10 cellular contexts compared by ENCODE assay signal in genomic region chr17:17808706-17809432, GRCh38. TPM values are rescaled to one million over a fixed set of nuclear protein-coding genes. Genes with fewer than 3 reads are reported as not detected.
DNase-seq lines count a peak whose midpoint lies in the region; ATAC-seq and TF ChIP-seq lines count a peak whose summit lies in the region.
"Had no signal": no experiment of that assay in that cellular context is flagged by ENCODE, and none has a peak within 500 bp of the region (broad histone marks: within the 10 kb centered on the region; RNA-seq: fewer than 3 reads in every experiment).

No MANE protein-coding gene starts in this region.

- H3K36me3 Mint-ChIP-seq in HFFc6 (ENCODE audit: low read depth): peaks cover 17% of the 10 kb centered on the region
- peaks cover 28% of the 10 kb centered on the region for H3K36me3 Mint-ChIP-seq in activated T-helper 17 cell treated with anti-CD3 and anti-CD28 coated beads, Interleukin-2, amount 50 U/mL, for 72 hours (ENCODE audit: low read depth)

- no peaks in the 10 kb centered on the region for H3K27me3 ChIP-seq in mesendoderm (ENCODE audit: insufficient read depth, low read length, poor library complexity)
- no peaks in the 10 kb centered on the region for H3K27me3 ChIP-seq in Karpas-422 (ENCODE audit: low read length)
- H3K27me3 ChIP-seq: pancreas had no signal

- H3K4ac ChIP-seq in mesendoderm (ENCODE audit: low read depth, low read length): no peak overlapping the region

- H3K27ac ChIP-seq in mesendoderm (ENCODE audit: low read depth, low read length) (no peak overlapping the region), Karpas-422 (ENCODE audit: low read length) (no peak overlapping the region)
- H3K27ac ChIP-seq: pancreas had no signal

- TF ChIP-seq CTCF in GM10266 (IDR thresholded peaks at IDR 0.05; ENCODE audit: control insufficient read depth, insufficient read depth, low read depth, missing control alignments) (no peak), HFFc6 (IDR thresholded peaks at IDR 0.05) (no peak)

- H3K9me3 ChIP-seq in Karpas-422 (ENCODE audit: low read length): no peaks in the 10 kb centered on the region
- H3K9me3 ChIP-seq: pancreas had no signal

- H2BK15ac ChIP-seq in mesendoderm (replicated peaks; ENCODE audit: low read depth): no peak overlapping the region

- no peak overlapping the region for H3K23ac ChIP-seq in mesendoderm (ENCODE audit: low read length)

- no peak overlapping the region for H3K4me3 Mint-ChIP-seq in HFFc6
- no peak overlapping the region for H3K4me3 Mint-ChIP-seq in activated T-helper 17 cell treated with anti-CD3 and anti-CD28 coated beads, Interleukin-2, amount 50 U/mL, for 72 hours

- H3K27ac Mint-ChIP-seq in HFFc6: no peak overlapping the region
- H3K27ac Mint-ChIP-seq in activated T-helper 17 cell treated with anti-CD3 and anti-CD28 coated beads, Interleukin-2, amount 50 U/mL, for 72 hours: no peak overlapping the region

- no peak overlapping the region for H2BK5ac ChIP-seq in mesendoderm (ENCODE audit: low read length)

- no peaks in the 10 kb centered on the region for H3K79me1 ChIP-seq in mesendoderm (ENCODE audit: low read length)

- peaks cover 19% of the 10 kb centered on the region for H3K27me3 Mint-ChIP-seq in HFFc6 (ENCODE audit: insufficient read depth)
- H3K27me3 Mint-ChIP-seq in activated T-helper 17 cell treated with anti-CD3 and anti-CD28 coated beads, Interleukin-2, amount 50 U/mL, for 72 hours: no peaks in the 10 kb centered on the region

- H4K5ac ChIP-seq in mesendoderm (ENCODE audit: low read length): no peak overlapping the region

- no peak overlapping the region for H3K4me3 ChIP-seq in mesendoderm (ENCODE audit: low read length)
- no peak overlapping the region for H3K4me3 ChIP-seq in Karpas-422 (ENCODE audit: low read length)
- H3K4me3 ChIP-seq: pancreas had no signal

- peak overlapping the region; percentile 34 for H3K56ac ChIP-seq in mesendoderm (ENCODE audit: low read length)

- H4K8ac ChIP-seq in mesendoderm (ENCODE audit: low read depth, low read length): no peak overlapping the region

- no peaks in the 10 kb centered on the region for H3K79me2 ChIP-seq in mesendoderm (ENCODE audit: control insufficient read depth, insufficient read depth, low read length)
- H3K79me2 ChIP-seq in Karpas-422 (ENCODE audit: low read length): no peaks in the 10 kb centered on the region

- H3K4me1 ChIP-seq in mesendoderm (ENCODE audit: control insufficient read depth, low read depth, low read length) (peaks cover 7% of the 10 kb centered on the region), Karpas-422 (ENCODE audit: low read length) (peaks cover 20% of the 10 kb centered on the region)
- H3K4me1 ChIP-seq: pancreas had no signal

- H3K9me3 Mint-ChIP-seq in HFFc6: no peaks in the 10 kb centered on the region
- no peaks in the 10 kb centered on the region for H3K9me3 Mint-ChIP-seq in activated T-helper 17 cell treated with anti-CD3 and anti-CD28 coated beads, Interleukin-2, amount 50 U/mL, for 72 hours

- H4K20me1 ChIP-seq in Karpas-422 (ENCODE audit: insufficient read depth, low read depth, low read length): no peaks in the 10 kb centered on the region

- no peak overlapping the region for H2BK120ac ChIP-seq in mesendoderm (ENCODE audit: low read depth, low read length)

- H2AK5ac ChIP-seq in mesendoderm (ENCODE audit: low read length): no peak overlapping the region

- H3K36me3 ChIP-seq in mesendoderm (ENCODE audit: control insufficient read depth, insufficient read depth, low read length): no peaks in the 10 kb centered on the region
- peaks cover 13% of the 10 kb centered on the region for H3K36me3 ChIP-seq in Karpas-422 (ENCODE audit: insufficient read depth, low read length)

- H3K4me2 ChIP-seq in mesendoderm (ENCODE audit: low read length): no peak overlapping the region
- no peak overlapping the region for H3K4me2 ChIP-seq in Karpas-422 (ENCODE audit: low read depth, low read length, poor library complexity, severe bottlenecking)

- no peaks in the 10 kb centered on the region for H3K9me2 ChIP-seq in Karpas-422 (replicated peaks; ENCODE audit: insufficient read depth, low read length)

- H2AFZ ChIP-seq in Karpas-422 (ENCODE audit: low read length): no peak overlapping the region

- WGBS in mesendoderm (ENCODE audit: extremely low coverage, insufficient coverage, low lambda C conversion rate): no CpG with 5 or more reads among the region's 15 CpGs

- peak overlapping the region; percentile 15 for H3K18ac ChIP-seq in mesendoderm (ENCODE audit: low read length)

- H3K4me1 Mint-ChIP-seq in HFFc6 (ENCODE audit: low read depth): peaks cover 6% of the 10 kb centered on the region; the same call in 1 of the 2 replicates
- H3K4me1 Mint-ChIP-seq in activated T-helper 17 cell treated with anti-CD3 and anti-CD28 coated beads, Interleukin-2, amount 50 U/mL, for 72 hours: no peaks in the 10 kb centered on the region

- peak; percentile 88 for DNase-seq in GM10266 (ENCODE audit: extremely low spot score)
- DNase-seq in HFFc6: peak; percentile 15
- DNase-seq in mesendoderm: peak; percentile 51
- DNase-seq in AG08395 (ENCODE audit: low spot score): no peak
- DNase-seq in occipital lobe (lab: John Stamatoyannopoulos, UW): no peak
- DNase-seq in NCI-H82 treated with DMSO at 0.1 percent for 48 hours (lab: John Stamatoyannopoulos, UW; ENCODE audit: unreplicated experiment): no peak
- DNase-seq in Karpas-422: no peak
- DNase-seq: activated CD8-positive, alpha-beta memory T cell treated with anti-CD3 and anti-CD28 coated beads, Interleukin-2, amount 50 U/mL, for 4 hours had no signal

- H3K9ac ChIP-seq in mesendoderm (ENCODE audit: low read length): peak overlapping the region; percentile 34
- no peak overlapping the region for H3K9ac ChIP-seq in Karpas-422 (ENCODE audit: low read length)

- peak; percentile 19 for ATAC-seq in activated T-helper 17 cell treated with anti-CD3 and anti-CD28 coated beads, Interleukin-2, amount 50 U/mL, for 72 hours (replicated peaks)
- ATAC-seq: pancreas had no signal

RNA-seq across cellular contexts. Expression of gene SREBF1, which starts 27.9 kb away (rescaled TPM):
- total RNA-seq in HFFc6 (2021; fragmentation: NEBNext Ultra II Directional; extraction: Animal tissue kit (Norgen Biotek cat#: 25700)): 10 to 100 TPM; 34.9 to 51.7 (median 40.5) TPM
- 10 to 100 TPM; 65.5 to 74.1 TPM for total RNA-seq in activated T-helper 17 cell treated with anti-CD3 and anti-CD28 coated beads, Interleukin-2, amount 50 U/mL, for 72 hours
- polyA plus RNA-seq in mesendoderm (2013, experiment 1 of 2): 59.1 TPM
- polyA plus RNA-seq in mesendoderm (2013, experiment 2 of 2): 55.4 TPM
- total RNA-seq in occipital lobe: 12.6 TPM
- total RNA-seq in Karpas-422 (2014; rRNA removed; shearing (Covaris generic); ENCODE audit: low replicate concordance): 52.0 and 103 TPM in 2 replicates

Comparison
In these comparisons a context has a peak if more than half of its experiments do, and no peak if none do; other contexts are left out.
1. DNase-seq: peak in GM10266 (single experiment), HFFc6 (single experiment) and mesendoderm (single experiment); none in AG08395 (single experiment), occipital lobe (single experiment), NCI-H82 treated with DMSO at 0.1 percent for 48 hours (single experiment) and Karpas-422 (single experiment).